Comparison of ENCODE assay signal across 22 cellular contexts in genomic region chr6:42194056-42194455, GRCh38. TPM values are rescaled to one million over a fixed set of nuclear protein-coding genes. Genes with fewer than 3 reads are reported as not detected.
DNase-seq lines count a peak whose midpoint lies in the region; ATAC-seq, FAIRE-seq and TF ChIP-seq lines count a peak whose summit lies in the region.
"Had no signal": no experiment of that assay in that cellular context is flagged by ENCODE, and none has a peak within 500 bp of the region (broad histone marks: within the 10 kb centered on the region; RNA-seq: fewer than 3 reads in every experiment).

No MANE protein-coding gene starts in this region.

- H3K4me3 Mint-ChIP-seq in GM23338 = no peak overlapping the region
- no peak overlapping the region for H3K4me3 Mint-ChIP-seq in neural progenitor cell
- H3K4me3 Mint-ChIP-seq: CD8-positive, alpha-beta memory T cell had no signal

- H3K27ac ChIP-seq in GM23338 (ENCODE audit: low read depth) = peak overlapping the region; percentile 29; the same call in 1 of the 2 replicates
- H3K27ac ChIP-seq in PC-3 (ENCODE audit: low read length) = peak overlapping the region; percentile 21
- H3K27ac ChIP-seq in K562 (ENCODE audit: extremely low read depth, low read depth, low read length) = no peak overlapping the region
- H3K27ac ChIP-seq in neural progenitor cell = no peak overlapping the region
- H3K27ac ChIP-seq in Karpas-422 (ENCODE audit: low read length) = no peak overlapping the region
- H3K27ac ChIP-seq: SJSA1 had no signal

- peak overlapping the region; percentile 28; the same call in 1 of the 2 replicates for H3K4me2 ChIP-seq in GM23338
- no peak overlapping the region for H3K4me2 ChIP-seq in PC-3 (ENCODE audit: low read length)
- no peak overlapping the region for H3K4me2 ChIP-seq in K562 (ENCODE audit: insufficient read depth, low read length)
- peak overlapping the region; percentile 24 for H3K4me2 ChIP-seq in neural progenitor cell
- H3K4me2 ChIP-seq in Karpas-422 (ENCODE audit: low read depth, low read length, poor library complexity, severe bottlenecking) = no peak overlapping the region

- H3K36me3 Mint-ChIP-seq in GM23338 (ENCODE audit: low read depth) (no peaks in the 10 kb centered on the region; the same call in 2 of the 3 replicates), neural progenitor cell (no peaks in the 10 kb centered on the region)

- ATAC-seq in GM23338 (peak; percentile 29; the same call in 2 of the 3 replicates), PC-3 (no peak), K562 (no peak)

- 70% methylated on average over 5 of the region's 5 CpGs for WGBS in K562 (ENCODE audit: insufficient coverage, low coverage, missing lambda C conversion rate)

- no peak for TF ChIP-seq POLR2A in K562 (conservative IDR thresholded peaks at IDR 0.05)

- H3K4me1 ChIP-seq in GM23338 (ENCODE audit: insufficient read depth) = peaks cover 6% of the 10 kb centered on the region
- H3K4me1 ChIP-seq in PC-3 (ENCODE audit: insufficient read depth, low read length) = peaks cover 34% of the 10 kb centered on the region
- H3K4me1 ChIP-seq in K562 (replicated peaks in 1 of 2; ENCODE audit: control insufficient read depth in 2 of 2, insufficient read depth in 2 of 2, low read length in 2 of 2) = peaks cover 43 to 53% of the 10 kb centered on the region in 2 experiments
- peaks cover 19% of the 10 kb centered on the region for H3K4me1 ChIP-seq in neural progenitor cell
- H3K4me1 ChIP-seq in Karpas-422 (ENCODE audit: low read length) = peaks cover 4% of the 10 kb centered on the region
- peaks cover 7% of the 10 kb centered on the region for H3K4me1 ChIP-seq in BE2C

- H3K9me1 ChIP-seq in K562 (ENCODE audit: control insufficient read depth, insufficient read depth, low read length) = no peaks in the 10 kb centered on the region

- BruUV-seq in PC-3 (replicated peaks; lab: Mats Ljungman, UMichigan) (no TSS peak), K562 (replicated peaks; lab: Mats Ljungman, UMichigan) (no TSS peak)

- H3K9ac ChIP-seq in PC-3 (ENCODE audit: low read length) (no peak overlapping the region), K562 (ENCODE audit: insufficient read depth in 1 of 2, low read depth in 2 of 2, low read length in 2 of 2) (no peak overlapping the region; a peak in 1 of 4 replicates), neural progenitor cell (no peak overlapping the region), Karpas-422 (ENCODE audit: low read length) (no peak overlapping the region)

- peaks cover 8% of the 10 kb centered on the region for H3K27me3 Mint-ChIP-seq in GM23338 (ENCODE audit: insufficient read depth, low read depth, poor library complexity)
- peaks cover 2% of the 10 kb centered on the region for H3K27me3 Mint-ChIP-seq in neural progenitor cell (ENCODE audit: insufficient read depth, low read depth)
- H3K27me3 Mint-ChIP-seq: CD8-positive, alpha-beta memory T cell had no signal

- intact Hi-C loops in PC-3 (cut with micrococcal nuclease) (no loop called here), K562 (cut with micrococcal nuclease) (loop anchor here (10.0 kb wide), 1 partner anchor 259 kb away; no protein-coding TSS in a partner anchor)

- TF ChIP-seq CTCF in GM23338 (conservative IDR thresholded peaks at IDR 0.05; ENCODE audit: low read depth in 2 of 2) (no peak), PC-3 (conservative IDR thresholded peaks at IDR 0.05; ENCODE audit: low read depth, low read length) (no peak), K562 (IDR thresholded peaks at IDR 0.05 in 2 of 3, conservative IDR thresholded peaks at IDR 0.05 in 1 of 3; ENCODE audit: insufficient read depth in 2 of 3, low read depth in 1 of 3, low read length in 3 of 3) (no peak), neural progenitor cell (IDR thresholded peaks at IDR 0.05) (no peak), BE2C (IDR thresholded peaks at IDR 0.05; ENCODE audit: low read depth, low read length) (no peak)

- H3K4me3 ChIP-seq in GM23338 = no peak overlapping the region
- H3K4me3 ChIP-seq in PC-3 (ENCODE audit: low read length) = no peak overlapping the region
- H3K4me3 ChIP-seq in K562 = no peak overlapping the region
- no peak overlapping the region for H3K4me3 ChIP-seq in neural progenitor cell
- H3K4me3 ChIP-seq in Karpas-422 (ENCODE audit: low read length) = no peak overlapping the region
- H3K4me3 ChIP-seq in BE2C (ENCODE audit: low read depth, low read length) = no peak overlapping the region
- H3K4me3 ChIP-seq: SJSA1 had no signal

- H3F3A ChIP-seq in GM23338 (replicated peaks; ENCODE audit: low read depth) = 0 out of 2 replicates have a peak, but pooled peaks cover 9% of the 10 kb centered on the region
- no peaks in the 10 kb centered on the region for H3F3A ChIP-seq in PC-3 (ENCODE audit: low read length, unreplicated experiment)
- H3F3A ChIP-seq in neural progenitor cell (ENCODE audit: low read depth) = no peaks in the 10 kb centered on the region

- no peaks in the 10 kb centered on the region for H4K20me1 ChIP-seq in GM23338 (replicated peaks; ENCODE audit: insufficient read depth)
- H4K20me1 ChIP-seq in PC-3 (ENCODE audit: low read length) = no peaks in the 10 kb centered on the region
- no peaks in the 10 kb centered on the region for H4K20me1 ChIP-seq in K562 (replicated peaks; ENCODE audit: control insufficient read depth, insufficient read depth, low read length)
- H4K20me1 ChIP-seq in neural progenitor cell (ENCODE audit: low read depth) = no peaks in the 10 kb centered on the region
- H4K20me1 ChIP-seq in Karpas-422 (ENCODE audit: insufficient read depth, low read depth, low read length) = no peaks in the 10 kb centered on the region

- H3K27me3 ChIP-seq in GM23338 (ENCODE audit: insufficient read depth) (no peaks in the 10 kb centered on the region), PC-3 (ENCODE audit: low read length) (no peaks in the 10 kb centered on the region), K562 (ENCODE audit: control insufficient read depth in 2 of 2, insufficient read depth in 2 of 2, low read length in 2 of 2) (no peaks in the 10 kb centered on the region), neural progenitor cell (no peaks in the 10 kb centered on the region), Karpas-422 (ENCODE audit: low read length) (no peaks in the 10 kb centered on the region), BE2C (no peaks in the 10 kb centered on the region)
- H3K27me3 ChIP-seq: SJSA1 had no signal

- in situ Hi-C loops in K562 (cut with MboI) = no loop called here

- H3K9me3 ChIP-seq in PC-3 (ENCODE audit: low read length) (no peaks in the 10 kb centered on the region), K562 (replicated peaks; ENCODE audit: control insufficient read depth, insufficient read depth, low read depth, low read length) (no peaks in the 10 kb centered on the region), neural progenitor cell (ENCODE audit: low read depth) (no peaks in the 10 kb centered on the region), Karpas-422 (ENCODE audit: low read length) (no peaks in the 10 kb centered on the region), BE2C (no peaks in the 10 kb centered on the region; the same call in 1 of the 2 replicates)
- H3K9me3 ChIP-seq: SJSA1 had no signal

- H3K36me3 ChIP-seq in GM23338 (ENCODE audit: insufficient read depth) (no peaks in the 10 kb centered on the region), PC-3 (ENCODE audit: low read depth, low read length) (no peaks in the 10 kb centered on the region), K562 (ENCODE audit: control insufficient read depth, insufficient read depth, low read length) (no peaks in the 10 kb centered on the region), neural progenitor cell (no peaks in the 10 kb centered on the region), Karpas-422 (ENCODE audit: insufficient read depth, low read length) (no peaks in the 10 kb centered on the region), BE2C (no peaks in the 10 kb centered on the region)
- H3K36me3 ChIP-seq: SJSA1 had no signal

- TF ChIP-seq EP300 in K562 (IDR thresholded peaks at IDR 0.05; ENCODE audit: low read length) = no peak

- DNase-seq in GM23338 (ENCODE audit: low spot score) = no peak
- no peak for DNase-seq in PC-3
- peak in 1 of 4 experiments; percentile 16 for DNase-seq in K562 (ENCODE audit: extremely low read depth in 1 of 4, low spot score in 3 of 4)
- no peak for DNase-seq in neural progenitor cell (ENCODE audit: low spot score)
- no peak for DNase-seq in NCI-H1417 (lab: John Stamatoyannopoulos, UW)
- no peak for DNase-seq in Karpas-422
- no peak for DNase-seq in BE2C
- DNase-seq: C1 segment of cervical spinal cord; CD8-positive, alpha-beta memory T cell; DMS53; KG1; MV-4-11; NCI-H187; NCI-H2107; NCI-H2227 treated with DMSO at 0.1 percent for 48 hours; NCI-H510A treated with DMSO at 0.1 percent for 48 hours; NCI-H774; SW 1271 had no signal

- no peaks in the 10 kb centered on the region for H3K79me2 ChIP-seq in GM23338 (replicated peaks; ENCODE audit: insufficient read depth)
- H3K79me2 ChIP-seq in PC-3 (ENCODE audit: low read length) = no peaks in the 10 kb centered on the region
- no peaks in the 10 kb centered on the region for H3K79me2 ChIP-seq in K562 (ENCODE audit: control insufficient read depth, insufficient read depth, low read length)
- H3K79me2 ChIP-seq in neural progenitor cell (ENCODE audit: low read depth) = no peaks in the 10 kb centered on the region
- no peaks in the 10 kb centered on the region for H3K79me2 ChIP-seq in Karpas-422 (ENCODE audit: low read length)

- H3K4me1 Mint-ChIP-seq in GM23338 (peaks cover 17% of the 10 kb centered on the region), neural progenitor cell (peaks cover 14% of the 10 kb centered on the region)
- H3K4me1 Mint-ChIP-seq: CD8-positive, alpha-beta memory T cell had no signal

- H2AFZ ChIP-seq in GM23338 (no peak overlapping the region), PC-3 (ENCODE audit: low read length) (no peak overlapping the region), K562 (ENCODE audit: low read depth, low read length) (no peak overlapping the region), neural progenitor cell (replicated peaks) (no peak overlapping the region), Karpas-422 (ENCODE audit: low read length) (no peak overlapping the region)

- no peaks in the 10 kb centered on the region for H3K9me3 Mint-ChIP-seq in GM23338
- no peaks in the 10 kb centered on the region for H3K9me3 Mint-ChIP-seq in neural progenitor cell
- H3K9me3 Mint-ChIP-seq: CD8-positive, alpha-beta memory T cell had no signal

- no peak for FAIRE-seq in K562 (lab: Jason Lieb, UNC)
- FAIRE-seq: A204.1, GM12891, GM18507 had no signal

- CTCF ChIA-PET in PC-3 (lab: Charles Lee) (no interaction called here), K562 (lab: Yijun Ruan, JAX; ENCODE audit: low intra/inter-chr PET ratio) (no interaction called here)

- POLR2A ChIA-PET in PC-3 (lab: Charles Lee; ENCODE audit: unreplicated experiment) = no interaction called here
- POLR2A ChIA-PET in K562 (lab: Yijun Ruan, JAX) = interaction anchor here (0.6 to 2.0 kb wide), 8 partner anchors 9 to 815 kb away, joined by 3 to 11 read pairs (median 4); partner anchors contain the start of gene GUCA1A

- H3K9me2 ChIP-seq in GM23338 (ENCODE audit: insufficient read depth) (no peaks in the 10 kb centered on the region; the same call in 1 of the 2 replicates), PC-3 (replicated peaks; ENCODE audit: low read length) (no peaks in the 10 kb centered on the region), Karpas-422 (replicated peaks; ENCODE audit: insufficient read depth, low read length) (no peaks in the 10 kb centered on the region)

- TF ChIP-seq RAD21 in K562 (CRISPR knock-in tag; conservative IDR thresholded peaks at IDR 0.05 in 1 of 2, IDR thresholded peaks at IDR 0.05 in 1 of 2) = no peak

- H3K27ac Mint-ChIP-seq in GM23338 (no peak overlapping the region), neural progenitor cell (no peak overlapping the region)

RNA-seq across cellular contexts. Expression of gene GUCA1B, which starts 0.7 kb away (rescaled TPM):
- 0.56 TPM in 1 of 2 replicates, not detected in the other for total RNA-seq in GM23338 (2014; rRNA removed; shearing (Covaris generic))
- polyA plus RNA-seq in GM23338 (2016; fragmentation: Nextera tagmentation; extraction: Ambion mirVana) (not detected in 2 replicates), K562 (2011; rRNA removed) (0.54 and 1.7 TPM in 2 replicates), K562 (2014; fragmentation: Illumina TruSeq; extraction: Trizol) (0.43 and 0.48 TPM in 2 replicates), K562 (2014; fragmentation: Nextera tagmentation; extraction: Ambion mirVana) (not detected), K562 (2014; rRNA removed) (0.21 TPM in 1 of 2 replicates, not detected in the other)
- total RNA-seq in PC-3 (2014; rRNA removed) (1.2 and 2.8 TPM in 2 replicates), K562 (2014; rRNA removed) (0.20 and 0.23 TPM in 2 replicates), K562 (2014; rRNA removed; fragmentation: Illumina TruSeq; extraction: Trizol) (0.69 and 0.77 TPM in 2 replicates), K562 (2015; rRNA removed; fragmentation: Illumina TruSeq; extraction: Trizol) (0.34 and 0.51 TPM in 2 replicates), K562 (2021) (0.92 and 0.95 TPM in 2 replicates), neural progenitor cell (ENCODE audit: low replicate concordance) (0.22 and 1.2 TPM in 2 replicates)
- total RNA-seq in K562 (2011; cell fraction: chromatin; rRNA removed; ENCODE audit: low replicate concordance) = 3.9 and 6.5 TPM in 2 replicates
- 3.2 and 3.3 TPM in 2 replicates for total RNA-seq in K562 (2011; cell fraction: nucleolus; rRNA removed)
- total RNA-seq in K562 (2011; cell fraction: nucleoplasm; rRNA removed) = 5.9 and 7.7 TPM in 2 replicates
- polyA plus RNA-seq in K562 (2011; cell fraction: cytosol; rRNA removed) = 0.19 and 1.4 TPM in 2 replicates
- 2.5 and 3.8 TPM in 2 replicates for polyA plus RNA-seq in K562 (2011; cell fraction: nucleus; rRNA removed)
- 0.40 and 1.4 TPM in 2 replicates for polyA plus RNA-seq in K562 (2012)
- 0.60 and 1.3 TPM in 2 replicates for polyA minus RNA-seq in K562 (2011; rRNA and poly(A)+ RNA removed)
- not detected in 2 replicates for polyA minus RNA-seq in K562 (2011; cell fraction: cytosol; rRNA and poly(A)+ RNA removed)
- polyA minus RNA-seq in K562 (2011; cell fraction: nucleus; rRNA and poly(A)+ RNA removed) = 0.54 and 1.7 TPM in 2 replicates
- total RNA-seq in Karpas-422 (2014; rRNA removed; shearing (Covaris generic); ENCODE audit: low replicate concordance) = not detected in 2 replicates
- polyA plus RNA-seq in BE2C (2012; ENCODE audit: insufficient read depth, insufficient read length, low read depth) = 8.1 TPM
- total RNA-seq: SJSA1 had no signal
- polyA plus RNA-seq: CD8-positive, alpha-beta memory T cell had no signal

RNA-seq across cellular contexts. Expression of gene GUCA1A, which starts 20.9 kb away (rescaled TPM):
- total RNA-seq in GM23338 (2014; rRNA removed; shearing (Covaris generic)) = 4.0 and 5.2 TPM in 2 replicates
- polyA plus RNA-seq in GM23338 (2016; fragmentation: Nextera tagmentation; extraction: Ambion mirVana) (9.1 and 10.6 TPM in 2 replicates), K562 (2011; rRNA removed) (not detected in 2 replicates), K562 (2014; fragmentation: Illumina TruSeq; extraction: Trizol) (not detected in 2 replicates), K562 (2014; fragmentation: Nextera tagmentation; extraction: Ambion mirVana) (not detected), K562 (2014; rRNA removed) (not detected in 2 replicates)
- total RNA-seq in PC-3 (2014; rRNA removed) (not detected in 2 replicates), K562 (2014; rRNA removed) (not detected in 2 replicates), K562 (2014; rRNA removed; fragmentation: Illumina TruSeq; extraction: Trizol) (not detected in 2 replicates), K562 (2015; rRNA removed; fragmentation: Illumina TruSeq; extraction: Trizol) (not detected in 2 replicates), K562 (2021) (not detected in 2 replicates), neural progenitor cell (ENCODE audit: low replicate concordance) (1.9 and 3.4 TPM in 2 replicates)
- not detected in 2 replicates for total RNA-seq in K562 (2011; cell fraction: chromatin; rRNA removed; ENCODE audit: low replicate concordance)
- total RNA-seq in K562 (2011; cell fraction: nucleolus; rRNA removed) = not detected in 2 replicates
- not detected in 2 replicates for total RNA-seq in K562 (2011; cell fraction: nucleoplasm; rRNA removed)
- not detected in 2 replicates for polyA plus RNA-seq in K562 (2011; cell fraction: cytosol; rRNA removed)
- not detected in 2 replicates for polyA plus RNA-seq in K562 (2011; cell fraction: nucleus; rRNA removed)
- not detected in 2 replicates for polyA plus RNA-seq in K562 (2012)
- not detected in 2 replicates for polyA minus RNA-seq in K562 (2011; rRNA and poly(A)+ RNA removed)
- polyA minus RNA-seq in K562 (2011; cell fraction: cytosol; rRNA and poly(A)+ RNA removed) = not detected in 2 replicates
- polyA minus RNA-seq in K562 (2011; cell fraction: nucleus; rRNA and poly(A)+ RNA removed) = not detected in 2 replicates
- total RNA-seq in Karpas-422 (2014; rRNA removed; shearing (Covaris generic); ENCODE audit: low replicate concordance) = not detected in 2 replicates
- polyA plus RNA-seq in BE2C (2012; ENCODE audit: insufficient read depth, insufficient read length, low read depth) = 0.56 TPM
- total RNA-seq: CD8-positive, alpha-beta memory T cell; SJSA1 had no signal
- polyA plus RNA-seq: CD8-positive, alpha-beta memory T cell had no signal

RNA-seq across cellular contexts. Expression of gene MRPS10, which starts 23.6 kb away (rescaled TPM):
- total RNA-seq in GM23338 (2014; rRNA removed; shearing (Covaris generic)) = 42.7 and 49.3 TPM in 2 replicates
- polyA plus RNA-seq in GM23338 (2016; fragmentation: Nextera tagmentation; extraction: Ambion mirVana) (33.7 and 36.2 TPM in 2 replicates), K562 (2011; rRNA removed) (57.0 and 102 TPM in 2 replicates), K562 (2014; fragmentation: Illumina TruSeq; extraction: Trizol) (94.8 and 99.9 TPM in 2 replicates), K562 (2014; fragmentation: Nextera tagmentation; extraction: Ambion mirVana) (100 to 1,000 TPM; 126 to 166 TPM), K562 (2014; rRNA removed) (65.9 and 86.5 TPM in 2 replicates)
- total RNA-seq in PC-3 (2014; rRNA removed) (72.2 and 82.1 TPM in 2 replicates), K562 (2014; rRNA removed) (48.6 and 50.3 TPM in 2 replicates), K562 (2014; rRNA removed; fragmentation: Illumina TruSeq; extraction: Trizol) (93.7 and 106 TPM in 2 replicates), K562 (2015; rRNA removed; fragmentation: Illumina TruSeq; extraction: Trizol) (72.7 and 78.8 TPM in 2 replicates), K562 (2021) (51.1 and 53.7 TPM in 2 replicates), neural progenitor cell (ENCODE audit: low replicate concordance) (42.1 and 68.0 TPM in 2 replicates)
- total RNA-seq in K562 (2011; cell fraction: chromatin; rRNA removed; ENCODE audit: low replicate concordance) = 25.3 and 53.6 TPM in 2 replicates
- 17.6 and 18.5 TPM in 2 replicates for total RNA-seq in K562 (2011; cell fraction: nucleolus; rRNA removed)
- total RNA-seq in K562 (2011; cell fraction: nucleoplasm; rRNA removed) = 37.0 and 65.0 TPM in 2 replicates
- 26.0 and 42.1 TPM in 2 replicates for polyA plus RNA-seq in K562 (2011; cell fraction: cytosol; rRNA removed)
- 11.1 and 15.9 TPM in 2 replicates for polyA plus RNA-seq in K562 (2011; cell fraction: nucleus; rRNA removed)
- polyA plus RNA-seq in K562 (2012) = 55.9 and 63.4 TPM in 2 replicates
- 48.2 and 55.1 TPM in 2 replicates for polyA minus RNA-seq in K562 (2011; rRNA and poly(A)+ RNA removed)
- 13.4 and 24.6 TPM in 2 replicates for polyA minus RNA-seq in K562 (2011; cell fraction: cytosol; rRNA and poly(A)+ RNA removed)
- 8.6 and 17.8 TPM in 2 replicates for polyA minus RNA-seq in K562 (2011; cell fraction: nucleus; rRNA and poly(A)+ RNA removed)
- 34.7 and 54.2 TPM in 2 replicates for total RNA-seq in Karpas-422 (2014; rRNA removed; shearing (Covaris generic); ENCODE audit: low replicate concordance)
- 52.2 TPM for polyA plus RNA-seq in BE2C (2012; ENCODE audit: insufficient read depth, insufficient read length, low read depth)

RNA-seq across cellular contexts. Expression of gene C6orf132, which starts 51.6 kb away (rescaled TPM):
- 40.9 and 48.3 TPM in 2 replicates for total RNA-seq in GM23338 (2014; rRNA removed; shearing (Covaris generic))
- 22.2 and 24.3 TPM in 2 replicates for polyA plus RNA-seq in GM23338 (2016; fragmentation: Nextera tagmentation; extraction: Ambion mirVana)
- 66.0 and 86.3 TPM in 2 replicates for total RNA-seq in PC-3 (2014; rRNA removed)
- total RNA-seq in K562 (2011; cell fraction: chromatin; rRNA removed; ENCODE audit: low replicate concordance) = 1.0 and 1.2 TPM in 2 replicates
- total RNA-seq in K562 (2011; cell fraction: nucleolus; rRNA removed) = 0.53 and 1.0 TPM in 2 replicates
- 1.0 and 2.0 TPM in 2 replicates for total RNA-seq in K562 (2011; cell fraction: nucleoplasm; rRNA removed)
- 0.14 and 0.20 TPM in 2 replicates for total RNA-seq in K562 (2014; rRNA removed)
- total RNA-seq in K562 (2014; rRNA removed; fragmentation: Illumina TruSeq; extraction: Trizol) = 0.16 and 0.18 TPM in 2 replicates
- 0.08 and 0.11 TPM in 2 replicates for total RNA-seq in K562 (2015; rRNA removed; fragmentation: Illumina TruSeq; extraction: Trizol)
- total RNA-seq in K562 (2021) = 0.22 and 0.35 TPM in 2 replicates
- 0.20 and 0.21 TPM in 2 replicates for polyA plus RNA-seq in K562 (2011; rRNA removed)
- polyA plus RNA-seq in K562 (2011; cell fraction: cytosol; rRNA removed) = 0.16 and 0.25 TPM in 2 replicates
- 0.20 and 0.33 TPM in 2 replicates for polyA plus RNA-seq in K562 (2011; cell fraction: nucleus; rRNA removed)
- 0.21 and 0.35 TPM in 2 replicates for polyA plus RNA-seq in K562 (2012)
- polyA plus RNA-seq in K562 (2014; fragmentation: Illumina TruSeq; extraction: Trizol) = 0.10 TPM in 2 replicates
- under 1 TPM; 0.06 to 0.08 TPM for polyA plus RNA-seq in K562 (2014; fragmentation: Nextera tagmentation; extraction: Ambion mirVana)
- 0.16 and 0.26 TPM in 2 replicates for polyA plus RNA-seq in K562 (2014; rRNA removed)
- 0.51 and 0.67 TPM in 2 replicates for polyA minus RNA-seq in K562 (2011; rRNA and poly(A)+ RNA removed)
- 0.19 TPM in 1 of 2 replicates, not detected in the other for polyA minus RNA-seq in K562 (2011; cell fraction: cytosol; rRNA and poly(A)+ RNA removed)
- 0.40 and 0.44 TPM in 2 replicates for polyA minus RNA-seq in K562 (2011; cell fraction: nucleus; rRNA and poly(A)+ RNA removed)
- 1.2 and 1.8 TPM in 2 replicates for total RNA-seq in neural progenitor cell (ENCODE audit: low replicate concordance)
- total RNA-seq in Karpas-422 (2014; rRNA removed; shearing (Covaris generic); ENCODE audit: low replicate concordance) = 0.11 and 0.83 TPM in 2 replicates
- 1.8 TPM for polyA plus RNA-seq in BE2C (2012; ENCODE audit: insufficient read depth, insufficient read length, low read depth)
- total RNA-seq: SJSA1 had no signal
- polyA plus RNA-seq: CD8-positive, alpha-beta memory T cell had no signal

Comparison
In these comparisons a context has a peak if more than half of its experiments do, and no peak if none do; other contexts are left out.
1. H3K27ac ChIP-seq: peak in GM23338 (single experiment) and PC-3 (single experiment); none in K562 (single experiment), neural progenitor cell (single experiment) and Karpas-422 (single experiment).
2. H3K4me2 ChIP-seq: peak in GM23338 (single experiment) and neural progenitor cell (single experiment); none in PC-3 (single experiment), K562 (single experiment) and Karpas-422 (single experiment).